ENCODE assay signal across 1 cellular context in the genomic region with DNA sequence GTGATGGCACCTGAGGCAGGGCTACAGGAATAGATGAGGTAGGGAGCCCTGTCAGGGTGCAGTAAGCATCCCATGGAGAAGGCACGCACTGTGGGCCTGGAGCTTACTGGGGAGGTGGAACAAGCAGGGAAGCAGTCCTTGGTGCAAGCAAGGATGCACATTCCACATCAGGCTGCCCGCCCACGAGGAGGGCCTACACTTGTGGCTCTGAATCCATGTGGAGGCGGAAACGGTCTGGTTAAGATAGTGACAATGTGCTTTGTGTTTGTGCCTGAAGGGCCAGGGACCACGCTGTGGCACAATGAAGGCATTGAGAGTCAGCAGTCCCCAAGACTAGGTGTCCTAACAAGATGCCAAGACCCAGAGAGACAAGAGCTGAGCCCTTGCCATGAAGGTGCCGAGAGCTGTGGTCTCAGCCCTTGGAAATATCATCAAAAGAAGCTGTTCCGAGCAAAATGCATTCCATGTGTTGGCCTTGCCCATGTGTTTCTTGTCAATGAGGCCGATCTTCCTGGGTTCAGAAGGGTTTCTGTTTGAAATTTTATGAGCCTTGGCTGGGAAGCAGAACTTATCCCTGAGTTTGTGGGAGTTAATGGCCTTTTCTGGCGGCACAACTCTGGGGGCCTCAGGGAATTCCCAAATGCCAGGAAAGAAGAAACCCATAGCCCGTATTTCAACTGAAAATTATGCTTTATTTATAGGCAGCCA.
TF ChIP-seq lines count a peak whose summit lies in the region.

No MANE protein-coding gene starts in this region.

TF ChIP-seq in GM23338, 12 proteins besides CTCF, POLR2A, EP300 and RAD21 (continued from another document):
- TF ChIP-seq NANOG (IDR thresholded peaks at IDR 0.05; ENCODE audit: borderline replicate concordance) (no peak), ZNF331 (CRISPR knock-in tag; IDR thresholded peaks at IDR 0.05; ENCODE audit: low read depth) (no peak), ZNF114 (CRISPR knock-in tag; IDR thresholded peaks at IDR 0.05) (no peak), EZH2 (IDR thresholded peaks at IDR 0.05; ENCODE audit: low read depth, unreplicated experiment) (no peak)
TF ChIP-seq in GM23338: peak in this region for 0.
